Comparison of ENCODE assay signal across 12 cellular contexts in the genomic region with DNA sequence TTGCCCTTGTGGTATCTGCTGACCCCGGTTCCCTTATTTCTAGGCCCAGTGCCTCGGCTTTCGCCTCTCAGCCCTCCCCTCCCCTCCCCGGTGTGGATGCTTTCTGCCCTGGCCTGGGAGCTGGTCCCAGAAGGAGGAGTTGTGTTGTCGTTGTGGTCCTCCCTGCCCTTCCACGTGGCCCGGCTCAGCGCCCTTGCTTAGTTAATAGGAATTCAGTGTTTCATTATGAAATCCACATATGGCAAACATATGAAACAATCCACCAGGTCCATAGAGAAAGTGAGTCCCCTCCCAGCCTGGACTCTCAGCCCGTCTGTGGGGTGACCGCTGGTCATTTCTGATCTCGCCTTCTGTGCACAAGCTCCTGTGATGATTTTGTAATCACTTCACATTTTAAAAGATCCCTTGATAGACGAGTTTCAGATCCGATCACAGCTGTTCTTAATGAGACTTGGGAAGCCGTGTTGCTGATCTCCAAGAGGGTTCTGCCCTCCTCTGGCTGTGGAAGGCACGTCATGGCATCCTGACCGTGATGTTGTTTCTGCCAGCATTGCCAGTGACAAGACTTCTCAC.
A peak's percentile ranks its signal among the peaks of the same experiment; 100 is the strongest.
DNase-seq lines count a peak whose midpoint lies in the region; ATAC-seq and TF ChIP-seq lines count a peak whose summit lies in the region.
"Had no signal": no experiment of that assay in that cellular context is flagged by ENCODE, and none has a peak within 500 bp of the region (broad histone marks: within the 10 kb centered on the region; RNA-seq: fewer than 3 reads in every experiment).

No MANE protein-coding gene starts in this region.

- H3K9me2 ChIP-seq in GM23338 (ENCODE audit: insufficient read depth), result no peaks in the 10 kb centered on the region

- ATAC-seq in GM23338, result no peak
- no peak for ATAC-seq in stimulated activated memory B cell treated with anti-CD40 and anti-IgM and Interleukin-4, amounts not matched to agents 10 μg/mL and 1 μg/mL and 100 μg/mL, for 72 hours
- ATAC-seq in GM21576 (IDR thresholded peaks at IDR 0.05; ENCODE audit: unreplicated experiment), result no peak
- ATAC-seq in HG03354 (IDR thresholded peaks at IDR 0.05; ENCODE audit: poor library complexity, severe bottlenecking, unreplicated experiment), result no peak

- peaks cover 7% of the 10 kb centered on the region for H3K79me2 ChIP-seq in GM23338 (replicated peaks; ENCODE audit: insufficient read depth)

- no peaks in the 10 kb centered on the region; the same call in 2 of the 3 replicates for H3K4me1 Mint-ChIP-seq in GM23338
- peaks cover 22% of the 10 kb centered on the region for H3K4me1 Mint-ChIP-seq in stimulated activated memory B cell treated with anti-CD40 and anti-IgM and Interleukin-4, amounts not matched to agents 10 μg/mL and 1 μg/mL and 100 μg/mL, for 72 hours
- no peaks in the 10 kb centered on the region for H3K4me1 Mint-ChIP-seq in Calu3 (ENCODE audit: low read depth, unreplicated experiment)

- no peaks in the 10 kb centered on the region for H3K4me1 ChIP-seq in GM23338 (ENCODE audit: insufficient read depth)

- H3K4me2 ChIP-seq in GM23338, result no peak overlapping the region

- H2AFZ ChIP-seq in GM23338, result no peak overlapping the region

- H3K36me3 ChIP-seq in GM23338 (ENCODE audit: insufficient read depth) (no peaks in the 10 kb centered on the region), kidney epithelial cell (ENCODE audit: control insufficient read depth, insufficient read depth, low read length) (no peaks in the 10 kb centered on the region)

- H3K4me3 Mint-ChIP-seq in GM23338, result no peak overlapping the region
- H3K4me3 Mint-ChIP-seq in stimulated activated memory B cell treated with anti-CD40 and anti-IgM and Interleukin-4, amounts not matched to agents 10 μg/mL and 1 μg/mL and 100 μg/mL, for 72 hours, result no peak overlapping the region
- H3K4me3 Mint-ChIP-seq in Calu3 (ENCODE audit: low read depth, unreplicated experiment), result no peak overlapping the region

- intact Hi-C loops in Calu3 (cut with micrococcal nuclease; ENCODE audit: unreplicated experiment), result no loop called here

- H3K9me3 Mint-ChIP-seq in GM23338, result no peaks in the 10 kb centered on the region; the same call in 2 of the 3 replicates
- no peaks in the 10 kb centered on the region for H3K9me3 Mint-ChIP-seq in stimulated activated memory B cell treated with anti-CD40 and anti-IgM and Interleukin-4, amounts not matched to agents 10 μg/mL and 1 μg/mL and 100 μg/mL, for 72 hours
- H3K9me3 Mint-ChIP-seq in Calu3 (ENCODE audit: low read depth, unreplicated experiment), result no peaks in the 10 kb centered on the region

- CTCF ChIA-PET in Calu3 (lab: Charles Lee), result no interaction called here

- no peak overlapping the region for H3K27ac ChIP-seq in GM23338 (ENCODE audit: low read depth)

- peak in 1 of 2 experiments; percentile 17; a peak in 2 of 4 replicates for TF ChIP-seq CTCF in GM23338 (conservative IDR thresholded peaks at IDR 0.05; ENCODE audit: low read depth in 2 of 2)
- peak; percentile 60 for TF ChIP-seq CTCF in choroid plexus epithelial cell (conservative IDR thresholded peaks at IDR 0.05; ENCODE audit: low read depth, low read length)
- peak; percentile 39 for TF ChIP-seq CTCF in kidney epithelial cell (IDR thresholded peaks at IDR 0.05; ENCODE audit: insufficient read depth, low read length, poor library complexity, severe bottlenecking)
- no peak for TF ChIP-seq CTCF in Calu3 (IDR thresholded peaks at IDR 0.05; ENCODE audit: unreplicated experiment)

- H3K27ac Mint-ChIP-seq in GM23338 (peak overlapping the region; percentile 19; the same call in 1 of the 2 replicates), Calu3 (ENCODE audit: unreplicated experiment) (no peak overlapping the region)
- H3K27ac Mint-ChIP-seq in stimulated activated memory B cell treated with anti-CD40 and anti-IgM and Interleukin-4, amounts not matched to agents 10 μg/mL and 1 μg/mL and 100 μg/mL, for 72 hours, result peak overlapping the region; percentile 51

- H3F3A ChIP-seq in GM23338 (replicated peaks; ENCODE audit: low read depth), result no peaks in the 10 kb centered on the region

- no peak for DNase-seq in GM23338 (ENCODE audit: low spot score)
- DNase-seq in choroid plexus epithelial cell (ENCODE audit: low read depth), result peak; percentile 74
- DNase-seq in kidney epithelial cell (ENCODE audit: low read depth), result peak; percentile 2
- no peak for DNase-seq in Calu3
- DNase-seq in NCI-H345 treated with DMSO at 0.1 percent for 48 hours (lab: John Stamatoyannopoulos, UW; ENCODE audit: unreplicated experiment), result no peak
- DNase-seq: GDM1; NCI-H1930; stimulated activated CD8-positive, alpha-beta memory T cell treated with anti-CD3 and anti-CD28 coated beads, Interleukin-4, amount 100 ng/mL, for 48 hours; SW 1271 had no signal

- H3K27me3 ChIP-seq in GM23338 (ENCODE audit: insufficient read depth) (no peaks in the 10 kb centered on the region), kidney epithelial cell (ENCODE audit: control insufficient read depth, insufficient read depth, low read length) (no peaks in the 10 kb centered on the region)

- H3K4me3 ChIP-seq in GM23338, result no peak overlapping the region
- H3K4me3 ChIP-seq in choroid plexus epithelial cell (ENCODE audit: low read depth, low read length), result no peak overlapping the region
- H3K4me3 ChIP-seq in kidney epithelial cell (ENCODE audit: low read depth, low read length), result no peak overlapping the region

- no TSS peak for BruUV-seq in Calu3 (replicated peaks; lab: Mats Ljungman, UMichigan)

- H3K36me3 Mint-ChIP-seq in GM23338 (ENCODE audit: low read depth), result peaks cover 7% of the 10 kb centered on the region; the same call in 1 of the 3 replicates
- H3K36me3 Mint-ChIP-seq in stimulated activated memory B cell treated with anti-CD40 and anti-IgM and Interleukin-4, amounts not matched to agents 10 μg/mL and 1 μg/mL and 100 μg/mL, for 72 hours, result peaks cover 44% of the 10 kb centered on the region
- peaks cover 8% of the 10 kb centered on the region for H3K36me3 Mint-ChIP-seq in Calu3 (ENCODE audit: insufficient read depth, unreplicated experiment)

- H3K27me3 Mint-ChIP-seq in GM23338 (ENCODE audit: insufficient read depth, low read depth, poor library complexity), result peaks cover 6% of the 10 kb centered on the region
- H3K27me3 Mint-ChIP-seq in stimulated activated memory B cell treated with anti-CD40 and anti-IgM and Interleukin-4, amounts not matched to agents 10 μg/mL and 1 μg/mL and 100 μg/mL, for 72 hours, result no peaks in the 10 kb centered on the region
- no peaks in the 10 kb centered on the region for H3K27me3 Mint-ChIP-seq in Calu3 (ENCODE audit: unreplicated experiment)

- no peaks in the 10 kb centered on the region; the same call in 1 of the 2 replicates for H4K20me1 ChIP-seq in GM23338 (replicated peaks; ENCODE audit: insufficient read depth)

TF ChIP-seq in GM23338, 12 proteins besides CTCF, POLR2A, EP300 and RAD21 (continues in another document):
- no peak for TF ChIP-seq STAT1 (IDR thresholded peaks at IDR 0.05; ENCODE audit: unreplicated experiment)
- TF ChIP-seq POLR2AphosphoS5 (IDR thresholded peaks at IDR 0.05; ENCODE audit: low read depth), result no peak
- no peak for TF ChIP-seq EZH2phosphoT487 (IDR thresholded peaks at IDR 0.05; ENCODE audit: unreplicated experiment)
- no peak for TF ChIP-seq NANOG (IDR thresholded peaks at IDR 0.05; ENCODE audit: borderline replicate concordance)
- TF ChIP-seq ZNF114 (CRISPR knock-in tag; IDR thresholded peaks at IDR 0.05), result no peak
- TF ChIP-seq EZH2 (IDR thresholded peaks at IDR 0.05; ENCODE audit: low read depth, unreplicated experiment), result no peak
- TF ChIP-seq, protein P1, sequence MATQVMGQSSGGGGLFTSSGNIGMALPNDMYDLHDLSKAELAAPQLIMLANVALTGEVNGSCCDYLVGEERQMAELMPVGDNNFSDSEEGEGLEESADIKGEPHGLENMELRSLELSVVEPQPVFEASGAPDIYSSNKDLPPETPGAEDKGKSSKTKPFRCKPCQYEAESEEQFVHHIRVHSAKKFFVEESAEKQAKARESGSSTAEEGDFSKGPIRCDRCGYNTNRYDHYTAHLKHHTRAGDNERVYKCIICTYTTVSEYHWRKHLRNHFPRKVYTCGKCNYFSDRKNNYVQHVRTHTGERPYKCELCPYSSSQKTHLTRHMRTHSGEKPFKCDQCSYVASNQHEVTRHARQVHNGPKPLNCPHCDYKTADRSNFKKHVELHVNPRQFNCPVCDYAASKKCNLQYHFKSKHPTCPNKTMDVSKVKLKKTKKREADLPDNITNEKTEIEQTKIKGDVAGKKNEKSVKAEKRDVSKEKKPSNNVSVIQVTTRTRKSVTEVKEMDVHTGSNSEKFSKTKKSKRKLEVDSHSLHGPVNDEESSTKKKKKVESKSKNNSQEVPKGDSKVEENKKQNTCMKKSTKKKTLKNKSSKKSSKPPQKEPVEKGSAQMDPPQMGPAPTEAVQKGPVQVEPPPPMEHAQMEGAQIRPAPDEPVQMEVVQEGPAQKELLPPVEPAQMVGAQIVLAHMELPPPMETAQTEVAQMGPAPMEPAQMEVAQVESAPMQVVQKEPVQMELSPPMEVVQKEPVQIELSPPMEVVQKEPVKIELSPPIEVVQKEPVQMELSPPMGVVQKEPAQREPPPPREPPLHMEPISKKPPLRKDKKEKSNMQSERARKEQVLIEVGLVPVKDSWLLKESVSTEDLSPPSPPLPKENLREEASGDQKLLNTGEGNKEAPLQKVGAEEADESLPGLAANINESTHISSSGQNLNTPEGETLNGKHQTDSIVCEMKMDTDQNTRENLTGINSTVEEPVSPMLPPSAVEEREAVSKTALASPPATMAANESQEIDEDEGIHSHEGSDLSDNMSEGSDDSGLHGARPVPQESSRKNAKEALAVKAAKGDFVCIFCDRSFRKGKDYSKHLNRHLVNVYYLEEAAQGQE (IDR thresholded peaks at IDR 0.05; ENCODE audit: unreplicated experiment), result no peak
- no peak for TF ChIP-seq ZNF331 (CRISPR knock-in tag; IDR thresholded peaks at IDR 0.05; ENCODE audit: low read depth)
- TF ChIP-seq CREB1 (CRISPR knock-in tag; IDR thresholded peaks at IDR 0.05; ENCODE audit: low read depth), result no peak
- TF ChIP-seq, protein P2, sequence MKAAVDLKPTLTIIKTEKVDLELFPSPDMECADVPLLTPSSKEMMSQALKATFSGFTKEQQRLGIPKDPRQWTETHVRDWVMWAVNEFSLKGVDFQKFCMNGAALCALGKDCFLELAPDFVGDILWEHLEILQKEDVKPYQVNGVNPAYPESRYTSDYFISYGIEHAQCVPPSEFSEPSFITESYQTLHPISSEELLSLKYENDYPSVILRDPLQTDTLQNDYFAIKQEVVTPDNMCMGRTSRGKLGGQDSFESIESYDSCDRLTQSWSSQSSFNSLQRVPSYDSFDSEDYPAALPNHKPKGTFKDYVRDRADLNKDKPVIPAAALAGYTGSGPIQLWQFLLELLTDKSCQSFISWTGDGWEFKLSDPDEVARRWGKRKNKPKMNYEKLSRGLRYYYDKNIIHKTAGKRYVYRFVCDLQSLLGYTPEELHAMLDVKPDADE (IDR thresholded peaks at IDR 0.05), result no peak
- no peak for TF ChIP-seq JUNB (IDR thresholded peaks at IDR 0.05; ENCODE audit: unreplicated experiment)

Comparison
In these comparisons a context has a peak if more than half of its experiments do, and no peak if none do; other contexts are left out.
1. DNase-seq: peak in choroid plexus epithelial cell (single experiment) and kidney epithelial cell (single experiment); none in GM23338 (single experiment), Calu3 (single experiment) and NCI-H345 treated with DMSO at 0.1 percent for 48 hours (single experiment).